ENCODE assay signal across 20 cellular contexts in genomic region chr3:55173504-55173903, GRCh38.
DNase-seq lines count a peak whose midpoint lies in the region; ATAC-seq and TF ChIP-seq lines count a peak whose summit lies in the region.
"Had no signal": no experiment of that assay in that cellular context is flagged by ENCODE, and none has a peak within 500 bp of the region (broad histone marks: within the 10 kb centered on the region; RNA-seq: fewer than 3 reads in every experiment).

No MANE protein-coding gene starts in this region.

- H3K4me2 ChIP-seq in osteoblast (ENCODE audit: insufficient read depth, low read length) = no peak overlapping the region
- H3K4me2 ChIP-seq: A549, BLaER1 had no signal

- H3K27me3 Mint-ChIP-seq in HFFc6 (ENCODE audit: insufficient read depth) = peaks cover 6% of the 10 kb centered on the region; the same call in 1 of the 2 replicates
- H3K27me3 Mint-ChIP-seq: CD4-positive, alpha-beta memory T cell had no signal

- H3K4me1 ChIP-seq in osteoblast (ENCODE audit: insufficient read depth, low read length) = peaks cover 43% of the 10 kb centered on the region
- H3K4me1 ChIP-seq in ascending aorta = no peaks in the 10 kb centered on the region
- H3K4me1 ChIP-seq: A549, BLaER1 had no signal

- no peak overlapping the region for H3K4me3 Mint-ChIP-seq in HFFc6
- H3K4me3 Mint-ChIP-seq: CD14-positive monocyte; CD4-positive, alpha-beta memory T cell; IgD-negative memory B cell had no signal

- H3K36me3 Mint-ChIP-seq in HFFc6 (ENCODE audit: low read depth) = peaks cover 16% of the 10 kb centered on the region
- H3K36me3 Mint-ChIP-seq in activated naive CD4-positive, alpha-beta T cell treated with anti-CD3 and anti-CD28 coated beads, Interleukin-2, amount 50 U/mL, for 72 hours = no peaks in the 10 kb centered on the region
- H3K36me3 Mint-ChIP-seq: CD14-positive monocyte; CD4-positive, alpha-beta memory T cell; IgD-negative memory B cell had no signal

- intact Hi-C loops in ascending aorta (cut with DNase I) = no loop called here

- no peaks in the 10 kb centered on the region for H3K79me2 ChIP-seq in osteoblast (ENCODE audit: insufficient read depth, low read length)

- peak overlapping the region; percentile 43 for H2AFZ ChIP-seq in osteoblast (ENCODE audit: low read length)

- H3K36me3 ChIP-seq in osteoblast (ENCODE audit: insufficient read depth, low read length) = no peaks in the 10 kb centered on the region
- H3K36me3 ChIP-seq in ascending aorta = no peaks in the 10 kb centered on the region
- H3K36me3 ChIP-seq: BLaER1 had no signal

- no peaks in the 10 kb centered on the region for H4K20me1 ChIP-seq in osteoblast (ENCODE audit: insufficient read depth, low read length)
- H4K20me1 ChIP-seq: BLaER1 had no signal

- peak overlapping the region; percentile 23; the same call in 1 of the 2 replicates for H3K27ac Mint-ChIP-seq in HFFc6
- H3K27ac Mint-ChIP-seq in activated naive CD4-positive, alpha-beta T cell treated with anti-CD3 and anti-CD28 coated beads, Interleukin-2, amount 50 U/mL, for 72 hours = no peak overlapping the region
- H3K27ac Mint-ChIP-seq: CD14-positive monocyte; CD4-positive, alpha-beta memory T cell; IgD-negative memory B cell had no signal

- no peaks in the 10 kb centered on the region for H3K9me3 ChIP-seq in osteoblast (ENCODE audit: low read depth, low read length)
- H3K9me3 ChIP-seq in ascending aorta = no peaks in the 10 kb centered on the region
- H3K9me3 ChIP-seq: A549, BLaER1 had no signal

- no peak for TF ChIP-seq CTCF in HFFc6 (IDR thresholded peaks at IDR 0.05)
- no peak for TF ChIP-seq CTCF in osteoblast (IDR thresholded peaks at IDR 0.05; ENCODE audit: extremely low read depth, low read depth, low read length)
- TF ChIP-seq CTCF in ascending aorta (IDR thresholded peaks at IDR 0.05) = no peak

- H3K9me3 Mint-ChIP-seq in HFFc6 = peaks cover 9% of the 10 kb centered on the region
- H3K9me3 Mint-ChIP-seq in activated naive CD4-positive, alpha-beta T cell treated with anti-CD3 and anti-CD28 coated beads, Interleukin-2, amount 50 U/mL, for 72 hours = peaks cover 5 to 6% of the 10 kb centered on the region in 2 donors

- H3K27ac ChIP-seq in osteoblast (ENCODE audit: low read depth, low read length) = peak overlapping the region; percentile 81
- H3K27ac ChIP-seq in ascending aorta = no peak overlapping the region
- H3K27ac ChIP-seq: 22Rv1, A549, BLaER1 had no signal

- peak; percentile 6 for DNase-seq in DMS79 treated with DMSO at 0.1 percent for 48 hours (lab: John Stamatoyannopoulos, UW)
- DNase-seq in DMS79 (lab: John Stamatoyannopoulos, UW) = no peak
- no peak for DNase-seq in HFFc6
- DNase-seq in RPMI7951 (ENCODE audit: low read depth) = peak; percentile 66
- DNase-seq in osteoblast (ENCODE audit: insufficient read length, low spot score, missing footprints) = no peak
- no peak for DNase-seq in ascending aorta (ENCODE audit: low spot score in 2 of 2)
- DNase-seq in activated naive CD4-positive, alpha-beta T cell treated with anti-CD3 and anti-CD28 coated beads, Interleukin-2, amount 50 U/mL, for 72 hours (ENCODE audit: low spot score in 2 of 2) = no peak
- DNase-seq in pons (ENCODE audit: low spot score) = no peak
- DNase-seq: CD4-positive, alpha-beta memory T cell; DMS153; GOT3; H7; KBM-7 had no signal

- H3K4me1 Mint-ChIP-seq in HFFc6 (ENCODE audit: low read depth) = peaks cover 63% of the 10 kb centered on the region
- H3K4me1 Mint-ChIP-seq: CD14-positive monocyte; CD4-positive, alpha-beta memory T cell; IgD-negative memory B cell had no signal

- no peak for ATAC-seq in activated naive CD4-positive, alpha-beta T cell treated with anti-CD3 and anti-CD28 coated beads, Interleukin-2, amount 50 U/mL, for 72 hours
- ATAC-seq: A549, GM12878, HCT116 had no signal

- H3K27me3 ChIP-seq in osteoblast (ENCODE audit: insufficient read depth, low read length) = no peaks in the 10 kb centered on the region
- H3K27me3 ChIP-seq in ascending aorta = no peaks in the 10 kb centered on the region
- H3K27me3 ChIP-seq: BLaER1 had no signal

- no peak overlapping the region for H3K4me3 ChIP-seq in osteoblast (ENCODE audit: insufficient read depth, low read length)
- H3K4me3 ChIP-seq in ascending aorta = no peak overlapping the region
- H3K4me3 ChIP-seq: A549, BLaER1, GM12878 had no signal

Comparison
In these comparisons a context has a peak if more than half of its experiments do, and no peak if none do; other contexts are left out.
1. DNase-seq: peak in DMS79 treated with DMSO at 0.1 percent for 48 hours (single experiment) and RPMI7951 (single experiment); none in DMS79 (single experiment), HFFc6 (single experiment), osteoblast (single experiment), ascending aorta (0 of 2), activated naive CD4-positive, alpha-beta T cell treated with anti-CD3 and anti-CD28 coated beads, Interleukin-2, amount 50 U/mL, for 72 hours (0 of 2) and pons (single experiment).